In the genomic region with DNA sequence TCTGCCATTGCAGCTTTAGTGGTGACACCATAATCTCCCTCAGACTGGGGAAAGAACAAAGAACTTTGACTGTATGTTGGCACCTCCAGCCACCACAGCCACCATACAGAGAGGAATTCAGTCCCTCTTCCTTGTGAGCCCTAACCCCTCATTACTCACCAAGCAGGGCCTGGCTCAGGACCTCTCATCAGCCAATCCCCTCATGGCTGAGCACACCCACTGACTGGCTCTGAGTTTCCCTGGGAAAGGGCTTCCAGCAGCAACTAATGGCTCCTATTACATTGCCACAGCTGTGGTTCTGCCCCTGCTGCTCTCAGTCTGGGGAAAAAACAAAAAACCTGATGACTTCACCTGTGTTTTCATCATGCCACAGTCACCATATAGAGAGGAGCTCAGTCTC, we compare ENCODE assay signal across 32 cellular contexts.
"Had no signal": no experiment of that assay in that cellular context is flagged by ENCODE, and none has a peak within 500 bp of the region (broad histone marks: within the 10 kb centered on the region; RNA-seq: fewer than 3 reads in every experiment).

No MANE protein-coding gene starts in this region.

- ATAC-seq: left cardiac atrium; left lobe of liver; left ventricle myocardium superior; lower lobe of right lung; natural killer cell; pancreas; right cardiac atrium; sciatic nerve; stimulated activated naive B cell treated with anti-CD40 and anti-IgM and Interleukin-4, amounts not matched to agents 10 μg/mL and 1 μg/mL and 100 μg/mL, for 72 hours; stimulated activated naive CD8-positive, alpha-beta T cell treated with anti-CD3 and anti-CD28 coated beads, Interleukin-15, Interleukin-2, amounts not matched to agents 100 U/mL and 50 U/mL, for 24 hours; upper lobe of right lung had no signal

- H3K4me3 Mint-ChIP-seq: mesothelial cell of epicardium; naive B cell; natural killer cell; stimulated activated naive B cell treated with anti-CD40 and anti-IgM and Interleukin-4, amounts not matched to agents 10 μg/mL and 1 μg/mL and 100 μg/mL, for 72 hours had no signal

- H3K9me3 Mint-ChIP-seq: mesothelial cell of epicardium had no signal

- H3K27me3 Mint-ChIP-seq: naive B cell; stimulated activated naive B cell treated with anti-CD40 and anti-IgM and Interleukin-4, amounts not matched to agents 10 μg/mL and 1 μg/mL and 100 μg/mL, for 72 hours had no signal

- H3K36me3 ChIP-seq: lower lobe of right lung, pancreas, prostate gland, stomach, suprapubic skin, thoracic aorta, tibial artery, upper lobe of right lung had no signal

- H3K27ac ChIP-seq: lower lobe of right lung, pancreas, prostate gland, skin epidermis, stomach, suprapubic skin, thoracic aorta, tibial artery, upper lobe of right lung had no signal

- H3K27me3 ChIP-seq: pancreas, suprapubic skin, tibial artery, upper lobe of right lung had no signal

- H3K36me3 Mint-ChIP-seq: mesothelial cell of epicardium; naive B cell; natural killer cell; stimulated activated naive B cell treated with anti-CD40 and anti-IgM and Interleukin-4, amounts not matched to agents 10 μg/mL and 1 μg/mL and 100 μg/mL, for 72 hours had no signal

- H3K9me3 ChIP-seq: lower lobe of right lung, pancreas, prostate gland, suprapubic skin, thoracic aorta, tibial artery, upper lobe of right lung had no signal

- H3K27ac Mint-ChIP-seq: mesothelial cell of epicardium; naive B cell; natural killer cell; stimulated activated naive B cell treated with anti-CD40 and anti-IgM and Interleukin-4, amounts not matched to agents 10 μg/mL and 1 μg/mL and 100 μg/mL, for 72 hours had no signal

- DNase-seq: head of caudate nucleus; hippocampal formation; kidney glomerular epithelial cell; left cardiac atrium; left ventricle myocardium superior; lower lobe of right lung; mammary epithelial cell; mesenchymal stem cell; naive B cell; natural killer cell; nucleus accumbens; pancreas; posterior cingulate gyrus; retina; right cardiac atrium; stimulated activated CD4-positive, alpha-beta T cell treated with anti-CD3 and anti-CD28 coated beads, Interleukin-12 subunit alpha, Interleukin-12 subunit beta, amount 100 ng/mL, for 4 hours; stimulated activated CD4-positive, alpha-beta T cell treated with anti-CD3 and anti-CD28 coated beads, Interleukin-15, amount 100 ng/mL, for 24 hours; stimulated activated CD4-positive, alpha-beta T cell treated with anti-CD3 and anti-CD28 coated beads, Interleukin-2, amount 100 ng/mL, for 24 hours; stimulated activated CD4-positive, alpha-beta T cell treated with anti-CD3 and anti-CD28 coated beads, Interleukin-4, amount 100 ng/mL, for 1 hour; stimulated activated naive B cell treated with anti-CD40 and anti-IgM and Interleukin-4, amounts not matched to agents 10 μg/mL and 1 μg/mL and 100 μg/mL, for 72 hours; stimulated activated naive CD8-positive, alpha-beta T cell treated with anti-CD3 and anti-CD28 coated beads, Interleukin-15, Interleukin-2, amounts not matched to agents 100 U/mL and 50 U/mL, for 24 hours; stomach; tibial artery; trophoblast cell; upper lobe of right lung had no signal

- H3K4me1 Mint-ChIP-seq: mesothelial cell of epicardium; naive B cell; natural killer cell; stimulated activated naive B cell treated with anti-CD40 and anti-IgM and Interleukin-4, amounts not matched to agents 10 μg/mL and 1 μg/mL and 100 μg/mL, for 72 hours had no signal

- H3K4me1 ChIP-seq: lower lobe of right lung, pancreas, prostate gland, stomach, suprapubic skin, tibial artery, upper lobe of right lung had no signal

- H3K4me3 ChIP-seq: lower lobe of right lung, pancreas, prostate gland, skin epidermis, stomach, suprapubic skin, thoracic aorta, tibial artery, upper lobe of right lung had no signal
